Comparison of ENCODE assay signal across 8 cellular contexts in genomic region chr16:15641753-15642556, GRCh38. TPM values are rescaled to one million over a fixed set of nuclear protein-coding genes. Genes with fewer than 3 reads are reported as not detected.
DNase-seq lines count a peak whose midpoint lies in the region; ATAC-seq, FAIRE-seq and TF ChIP-seq lines count a peak whose summit lies in the region.

No MANE protein-coding gene starts in this region.

- no peak for ATAC-seq in T-helper 17 cell
- ATAC-seq in foreskin keratinocyte, result no peak
- ATAC-seq in GM18519 (IDR thresholded peaks at IDR 0.05; ENCODE audit: low FRiP score, unreplicated experiment), result no peak
- no peak for ATAC-seq in HG03565 (IDR thresholded peaks at IDR 0.05; ENCODE audit: unreplicated experiment)

- H3K27ac Mint-ChIP-seq in T-helper 17 cell, result peak overlapping the region; percentile 98

- H3K4me3 Mint-ChIP-seq in T-helper 17 cell, result peak overlapping the region; percentile 95

- DNase-seq in GM18507 (ENCODE audit: extremely low spot score, insufficient read length, low read depth), result no peak
- DNase-seq in T-helper 17 cell, result no peak
- DNase-seq in foreskin keratinocyte, result no peak
- DNase-seq in UCSD-AML1 (lab: John Stamatoyannopoulos, UW; ENCODE audit: unreplicated experiment), result no peak
- no peak for DNase-seq in DMS114 treated with DMSO at 0.1 percent for 48 hours (lab: John Stamatoyannopoulos, UW; ENCODE audit: unreplicated experiment)

- peak overlapping the region; percentile 98 for H3K4me3 ChIP-seq in skeletal muscle satellite cell (ENCODE audit: low read length)

- H3K9me3 ChIP-seq in T-helper 17 cell (ENCODE audit: control insufficient read depth, low read length, poor library complexity, severe bottlenecking) (no peaks in the 10 kb centered on the region), skeletal muscle satellite cell (replicated peaks; ENCODE audit: low read length) (no peaks in the 10 kb centered on the region)

- H3K36me3 Mint-ChIP-seq in T-helper 17 cell (ENCODE audit: low read depth), result peaks cover 1% of the 10 kb centered on the region

- peak overlapping the region; percentile 88 for H3K4me2 ChIP-seq in skeletal muscle satellite cell (ENCODE audit: low read length)

- no peak for TF ChIP-seq CTCF in foreskin keratinocyte (conservative IDR thresholded peaks at IDR 0.05)

- peak; percentile 24 for FAIRE-seq in GM18507 (lab: Jason Lieb, UNC)

- H3K4me1 Mint-ChIP-seq in T-helper 17 cell, result peaks cover 41% of the 10 kb centered on the region

- H3K4me1 ChIP-seq in foreskin keratinocyte (peaks cover 26% of the 10 kb centered on the region), skeletal muscle satellite cell (ENCODE audit: control insufficient read depth, insufficient read depth, low read length) (peaks cover 25% of the 10 kb centered on the region)

- peaks cover 16% of the 10 kb centered on the region for H3K36me3 ChIP-seq in skeletal muscle satellite cell (ENCODE audit: insufficient read depth, low read length)

- peak overlapping the region; percentile 80 for H3K27ac ChIP-seq in foreskin keratinocyte

- H3K27me3 Mint-ChIP-seq in T-helper 17 cell, result no peaks in the 10 kb centered on the region

- H3K27me3 ChIP-seq in foreskin keratinocyte, result no peaks in the 10 kb centered on the region
- no peaks in the 10 kb centered on the region for H3K27me3 ChIP-seq in skeletal muscle satellite cell (ENCODE audit: control insufficient read depth, insufficient read depth, low read length)

- H3K9ac ChIP-seq in skeletal muscle satellite cell (ENCODE audit: low read depth, low read length), result peak overlapping the region; percentile 100

RNA-seq across cellular contexts. Expression of gene MARF1, which starts 1.0 kb away (rescaled TPM):
- total RNA-seq in T-helper 17 cell, result 100 to 1,000 TPM; 159 to 164 TPM
- total RNA-seq in foreskin keratinocyte, result 16.9 and 18.4 TPM in 2 replicates
- 6.8 TPM in 2 replicates for polyA plus RNA-seq in foreskin keratinocyte
- total RNA-seq in skeletal muscle satellite cell (2012; rRNA removed), result 7.6 and 9.4 TPM in 2 replicates

RNA-seq across cellular contexts. Expression of gene NDE1, which starts 8.1 kb away (rescaled TPM):
- 100 to 1,000 TPM; 122 to 123 TPM for total RNA-seq in T-helper 17 cell
- total RNA-seq in foreskin keratinocyte, result 66.5 and 74.9 TPM in 2 replicates
- polyA plus RNA-seq in foreskin keratinocyte, result 23.4 and 28.4 TPM in 2 replicates
- 24.9 and 31.4 TPM in 2 replicates for total RNA-seq in skeletal muscle satellite cell (2012; rRNA removed)
